In genomic region chr2:18065264-18065663, GRCh38 we compare ENCODE assay signal across 24 cellular contexts.
"Had no signal": no experiment of that assay in that cellular context is flagged by ENCODE, and none has a peak within 500 bp of the region (broad histone marks: within the 10 kb centered on the region; RNA-seq: fewer than 3 reads in every experiment).

No MANE protein-coding gene starts in this region.

- H3K4me1 ChIP-seq: breast epithelium had no signal

- H3K27ac ChIP-seq: Peyer's patch, RWPE1 had no signal

- H3K9me3 ChIP-seq: breast epithelium, Peyer's patch had no signal

- H3K4me3 ChIP-seq: breast epithelium, Peyer's patch had no signal

- ATAC-seq: activated CD8-positive, alpha-beta memory T cell treated with anti-CD3 and anti-CD28 coated beads, Interleukin-2, amount 10 ng/mL, durations not matched to agents 7 days and 5 days had no signal

- H3K36me3 ChIP-seq: breast epithelium, Peyer's patch had no signal

- DNase-seq: activated B cell treated with CpG ODN at 0.5 μM for 24 hours; activated CD4-positive, alpha-beta T cell treated with anti-CD3 and anti-CD28 coated beads for 1 hour; activated CD4-positive, alpha-beta T cell treated with anti-CD3 and anti-CD28 coated beads, Interleukin-2, amount 10 ng/mL, durations not matched to agents 24 days and 14 days; activated CD4-positive, alpha-beta T cell treated with anti-CD3 and anti-CD28 coated beads, Interleukin-2, amount 50 U/mL, for 48 hours; activated CD8-positive, alpha-beta memory T cell treated with anti-CD3 and anti-CD28 coated beads, Interleukin-2, amount 10 ng/mL, durations not matched to agents 7 days and 5 days; activated effector memory CD4-positive, alpha-beta T cell treated with Interleukin-2 at 50 U/mL for 16 hours; activated naive CD4-positive, alpha-beta T cell; activated T-cell treated with anti-CD3 and anti-CD28 coated beads, Interleukin-2, amount 50 U/mL, for 24 hours; aorta; NCI-H1105 treated with DMSO at 0.1 percent for 48 hours; NCI-H146; NCI-H187 treated with DMSO at 0.1 percent for 48 hours; NCI-H2081 treated with DMSO at 0.1 percent for 48 hours; NCI-H2171; NCI-H2227 treated with DMSO at 0.1 percent for 48 hours; NCI-H446 treated with DMSO at 0.1 percent for 48 hours; NCI-H526; NCI-H774; NK-92 treated with Interleukin-12 subunit alpha and Interleukin-12 subunit beta, amount 100 ng/mL, for 24 hours; OCI-M1; Peyer's patch; SHP77 treated with DMSO at 0.1 percent for 48 hours had no signal

- H3K27me3 ChIP-seq: breast epithelium, Peyer's patch had no signal
